1 cellular context compared by ENCODE assay signal in genomic region chr1:155636397-155637153, GRCh38.
TF ChIP-seq lines count a peak whose summit lies in the region.

No MANE protein-coding gene starts in this region.

TF ChIP-seq in H1, 55 proteins besides CTCF, POLR2A, EP300 and RAD21:
- no peak for TF ChIP-seq SIX5 (IDR thresholded peaks at IDR 0.05; ENCODE audit: low read depth, low read length)
- no peak for TF ChIP-seq CBX5 (IDR thresholded peaks at IDR 0.05; ENCODE audit: low read depth, low read length)
- no peak for TF ChIP-seq EGR1 (IDR thresholded peaks at IDR 0.05; ENCODE audit: borderline replicate concordance, low read depth, low read length)
- TF ChIP-seq PHF8 (conservative IDR thresholded peaks at IDR 0.05; ENCODE audit: low read depth, low read length), result no peak
- TF ChIP-seq SUZ12 (IDR thresholded peaks at IDR 0.05; ENCODE audit: low read length), result no peak
- TF ChIP-seq YY1 (IDR thresholded peaks at IDR 0.05; ENCODE audit: low read depth, low read length), result no peak
- no peak for TF ChIP-seq TAF1 (IDR thresholded peaks at IDR 0.05; ENCODE audit: low read depth, low read length)
- TF ChIP-seq KDM5A (IDR thresholded peaks at IDR 0.05; ENCODE audit: low read length), result no peak
- no peak for TF ChIP-seq SIRT6 (IDR thresholded peaks at IDR 0.05; ENCODE audit: low read length)
